Comparison of ENCODE assay signal across 8 cellular contexts in the genomic region with DNA sequence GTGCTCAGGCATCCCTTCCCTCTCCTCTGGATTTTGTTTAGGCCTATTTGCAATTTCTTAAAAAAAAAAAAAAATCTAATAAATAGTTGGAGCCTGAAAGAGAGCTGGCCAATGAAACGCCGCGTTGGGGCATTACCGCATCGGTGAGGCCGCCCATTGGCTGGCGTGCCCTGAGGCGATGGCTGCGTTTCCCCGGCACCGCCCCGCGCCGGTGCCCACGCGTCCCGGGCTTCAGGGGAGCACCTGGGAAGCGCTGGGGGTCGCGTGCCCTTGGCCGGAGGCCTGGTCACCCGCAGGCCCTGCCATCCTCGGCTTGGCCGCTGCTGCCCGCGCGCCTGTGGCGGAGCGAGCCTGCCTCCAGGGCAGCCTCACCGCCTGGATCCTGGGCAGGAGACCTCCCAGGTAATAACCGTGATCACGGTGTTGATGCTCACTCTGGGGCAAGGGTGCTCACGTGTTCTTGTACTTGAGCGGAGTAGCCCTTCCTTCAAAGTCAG.
A peak's percentile ranks its signal among the peaks of the same experiment; 100 is the strongest.
DNase-seq lines count a peak whose midpoint lies in the region; ATAC-seq, FAIRE-seq and TF ChIP-seq lines count a peak whose summit lies in the region.

No MANE protein-coding gene starts in this region.

- TF ChIP-seq POLR2A in GM12892 (IDR thresholded peaks at IDR 0.05; ENCODE audit: low read depth, low read length) (no peak), H1 (IDR thresholded peaks at IDR 0.05; ENCODE audit: control extremely low read depth in 1 of 2, low read depth in 2 of 2, low read length in 2 of 2) (peak in 1 of 2 experiments; percentile 68; a peak in 1 of 3 replicates)

- no peaks in the 10 kb centered on the region for H3K79me1 ChIP-seq in H1 (ENCODE audit: low read depth, low read length)

- peak overlapping the region; percentile 87 for H4K91ac ChIP-seq in H1 (replicated peaks; ENCODE audit: insufficient read length, low read length)

- H3K4me2 ChIP-seq in H1 (ENCODE audit: insufficient read depth in 1 of 2, low read depth in 2 of 2, low read length in 2 of 2), result peak overlapping the region; percentile 61 to 80

- peak; percentile 61 for DNase-seq in GM12892 (ENCODE audit: insufficient read length)
- peak; percentile 87 for DNase-seq in activated CD8-positive, alpha-beta memory T cell treated with anti-CD3 and anti-CD28 coated beads for 24 hours
- peak; percentile 38 to 90 for DNase-seq in H1 (ENCODE audit: low read depth in 1 of 2, low spot score in 2 of 2)
- DNase-seq in mucosa of descending colon, result peak; percentile 74 to 82 (median 78)
- peak; percentile 45 to 67 for DNase-seq in stimulated activated CD8-positive, alpha-beta memory T cell treated with anti-CD3 and anti-CD28 coated beads, Interleukin-15, amount 100 ng/mL, for 48 hours (ENCODE audit: low read depth in 2 of 2)
- no peak for DNase-seq in NCI-H2107 (lab: John Stamatoyannopoulos, UW)

- H3K14ac ChIP-seq in H1 (ENCODE audit: insufficient read length), result no peak overlapping the region

- peak overlapping the region; percentile 90; the same call in 1 of the 2 replicates for H2BK20ac ChIP-seq in H1 (ENCODE audit: low read length)

- CTCF ChIA-PET in H1 (lab: Charles Lee; ENCODE audit: partially characterized antibody), result interaction anchor here (0.6 to 0.9 kb wide), 2 partner anchors 18 to 30 kb away, joined by 3 to 5 read pairs; no protein-coding TSS in a partner anchor

- peaks cover 4% of the 10 kb centered on the region; the same call in 1 of the 2 replicates for H3K23me2 ChIP-seq in H1 (ENCODE audit: low read depth, low read length)

- peak overlapping the region; percentile 76 for H3K4me3 ChIP-seq in HUES6 (ENCODE audit: low read depth, low read length)
- peak overlapping the region; percentile 41 to 59 (median 52) for H3K4me3 ChIP-seq in H1 (ENCODE audit: extremely low read depth in 1 of 4, insufficient read depth in 2 of 4, low read depth in 3 of 4, low read length in 4 of 4)
- no peak overlapping the region for H3K4me3 ChIP-seq in mucosa of descending colon

- no peaks in the 10 kb centered on the region for H3K79me2 ChIP-seq in H1 (ENCODE audit: control insufficient read depth in 1 of 2, insufficient read depth in 2 of 2, low read length in 2 of 2)

- H2AFZ ChIP-seq in H1 (ENCODE audit: low read length), result peak overlapping the region; percentile 88

- no peak overlapping the region for H2AK5ac ChIP-seq in H1 (ENCODE audit: low read depth, low read length)

- POLR2A ChIA-PET in H1 (lab: Charles Lee; ENCODE audit: partially characterized antibody), result interaction anchor here (0.6 to 1.6 kb wide), 8 partner anchors 10 to 695 kb away, joined by 3 to 5 read pairs (median 4); no protein-coding TSS in a partner anchor

- H2BK15ac ChIP-seq in H1 (ENCODE audit: low read length), result peak overlapping the region; percentile 95

- intact Hi-C loops in mucosa of descending colon (cut with DNase I, micrococcal nuclease), result no loop called here

- ATAC-seq in mucosa of descending colon (peak; percentile 94), GM18520 (IDR thresholded peaks at IDR 0.05; ENCODE audit: unreplicated experiment) (no peak)

- H3K27ac ChIP-seq in HUES6 (ENCODE audit: low read depth, low read length), result no peak overlapping the region
- H3K27ac ChIP-seq in H1 (ENCODE audit: low read depth, low read length), result 0 out of 2 replicates have a peak overlapping the region, but pooled peaks have one; percentile 49

- H4K20me1 ChIP-seq in H1 (replicated peaks in 1 of 2; ENCODE audit: control insufficient read depth in 1 of 2, insufficient read depth in 2 of 2, low read length in 2 of 2), result peaks cover 0 to 6% of the 10 kb centered on the region in 2 experiments

- TF ChIP-seq CTCF in H1 (IDR thresholded peaks at IDR 0.05; ENCODE audit: control extremely low read depth in 1 of 3, insufficient read depth in 1 of 3, low read depth in 1 of 3, low read length in 3 of 3) (no peak), mucosa of descending colon (IDR thresholded peaks at IDR 0.05) (no peak)

- no peak overlapping the region for H2BK5ac ChIP-seq in H1 (ENCODE audit: low read depth, low read length)

- H3K56ac ChIP-seq in H1 (replicated peaks; ENCODE audit: insufficient read length, low read depth, low read length), result peak overlapping the region; percentile 14

- FAIRE-seq in GM12892 (lab: Jason Lieb, UNC) (peak; percentile 78), H1 (lab: Jason Lieb, UNC) (peak; percentile 72)

- TF ChIP-seq EP300 in H1 (IDR thresholded peaks at IDR 0.05; ENCODE audit: borderline replicate concordance in 1 of 2, low read depth in 2 of 2, low read length in 2 of 2), result no peak

- H3K9me3 ChIP-seq in HUES6 (ENCODE audit: control insufficient read depth, insufficient read depth, low read depth, low read length), result no peaks in the 10 kb centered on the region
- H3K9me3 ChIP-seq in H1 (ENCODE audit: insufficient read depth in 2 of 2, low read depth in 1 of 2, low read length in 1 of 2), result 0 out of 4 replicates have a peak, but pooled peaks cover 0 to 3% of the 10 kb centered on the region in 2 experiments
- H3K9me3 ChIP-seq in mucosa of descending colon, result no peaks in the 10 kb centered on the region

- WGBS in H1 (ENCODE audit: extremely low coverage in 1 of 2, insufficient coverage in 1 of 2, insufficient read length in 1 of 2, insufficient replicate concordance in 2 of 2, low coverage in 1 of 2, low lambda C conversion rate in 2 of 2, missing lambda C conversion rate in 1 of 2), 2 experiments, result 1% methylated on average over 28 of the region's 34 CpGs; no CpG with 5 or more reads in 1 of the 2 experiments

- H4K5ac ChIP-seq in H1 (ENCODE audit: insufficient read length, low read depth, low read length), result no peak overlapping the region

- H2BK120ac ChIP-seq in H1 (replicated peaks; ENCODE audit: low read depth, low read length), result no peak overlapping the region

- H3K4ac ChIP-seq in H1 (replicated peaks; ENCODE audit: insufficient read length, low read depth, low read length), result no peak overlapping the region

- no peak overlapping the region for H3K23ac ChIP-seq in H1 (ENCODE audit: insufficient read length)

- peaks cover 90% of the 10 kb centered on the region for H3K27me3 ChIP-seq in HUES6 (ENCODE audit: control insufficient read depth, insufficient read depth, low read length)
- peaks cover 35 to 70% (median 60%) of the 10 kb centered on the region in 4 experiments for H3K27me3 ChIP-seq in H1 (replicated peaks in 1 of 4; ENCODE audit: control insufficient read depth in 3 of 4, extremely low read depth in 1 of 4, insufficient read depth in 3 of 4, low read length in 3 of 4)

- no peaks in the 10 kb centered on the region for H3K36me3 ChIP-seq in HUES6 (ENCODE audit: control insufficient read depth, insufficient read depth, low read length)
- H3K36me3 ChIP-seq in H1 (ENCODE audit: control insufficient read depth in 2 of 4, insufficient read depth in 4 of 4, low read length in 3 of 4), result no peaks in the 10 kb centered on the region
- no peaks in the 10 kb centered on the region for H3K36me3 ChIP-seq in mucosa of descending colon (ENCODE audit: low read depth)

- peak overlapping the region; percentile 76 for H2BK12ac ChIP-seq in H1 (ENCODE audit: low read depth, low read length)

- H3K18ac ChIP-seq in H1 (ENCODE audit: extremely low read depth, low read length), result peak overlapping the region; percentile 52; the same call in 1 of the 2 replicates

- H4K8ac ChIP-seq in H1 (ENCODE audit: extremely low read depth, insufficient read depth, low read length), result peak overlapping the region; percentile 94; the same call in 1 of the 2 replicates

- peaks cover 14% of the 10 kb centered on the region for H3K4me1 ChIP-seq in HUES6 (ENCODE audit: control insufficient read depth, insufficient read depth, low read length)
- H3K4me1 ChIP-seq in H1 (replicated peaks in 1 of 4; ENCODE audit: control insufficient read depth in 3 of 4, insufficient read depth in 4 of 4, low read length in 3 of 4), result peaks cover 1 to 20% (median 10%) of the 10 kb centered on the region in 4 experiments; a peak in 6 of 7 replicates
- H3K4me1 ChIP-seq in mucosa of descending colon (ENCODE audit: low read depth), result no peaks in the 10 kb centered on the region

- H3K9ac ChIP-seq in HUES6 (ENCODE audit: low read length) (peak overlapping the region; percentile 74), H1 (replicated peaks in 1 of 4; ENCODE audit: extremely low read depth in 1 of 4, low read depth in 3 of 4, low read length in 3 of 4) (peak overlapping the region in 3 of 4 experiments; percentile 25 to 50 (median 43); a peak in 3 of 7 replicates)

- TF ChIP-seq RAD21 in H1 (IDR thresholded peaks at IDR 0.05 in 1 of 2, conservative IDR thresholded peaks at IDR 0.05 in 1 of 2; ENCODE audit: low read depth in 2 of 2, low read length in 2 of 2), result no peak

TF ChIP-seq in H1, 55 proteins besides CTCF, POLR2A, EP300 and RAD21 (continues in another document):
- TF ChIP-seq, protein P1, sequence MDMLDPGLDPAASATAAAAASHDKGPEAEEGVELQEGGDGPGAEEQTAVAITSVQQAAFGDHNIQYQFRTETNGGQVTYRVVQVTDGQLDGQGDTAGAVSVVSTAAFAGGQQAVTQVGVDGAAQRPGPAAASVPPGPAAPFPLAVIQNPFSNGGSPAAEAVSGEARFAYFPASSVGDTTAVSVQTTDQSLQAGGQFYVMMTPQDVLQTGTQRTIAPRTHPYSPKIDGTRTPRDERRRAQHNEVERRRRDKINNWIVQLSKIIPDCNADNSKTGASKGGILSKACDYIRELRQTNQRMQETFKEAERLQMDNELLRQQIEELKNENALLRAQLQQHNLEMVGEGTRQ (IDR thresholded peaks at IDR 0.05; ENCODE audit: low read length), result 0 out of 2 replicates have a peak, but pooled peaks have one; percentile 36
- no peak for TF ChIP-seq FOSL1 (IDR thresholded peaks at IDR 0.05; ENCODE audit: insufficient read depth, low read depth, low read length)
- TF ChIP-seq, protein P2, sequence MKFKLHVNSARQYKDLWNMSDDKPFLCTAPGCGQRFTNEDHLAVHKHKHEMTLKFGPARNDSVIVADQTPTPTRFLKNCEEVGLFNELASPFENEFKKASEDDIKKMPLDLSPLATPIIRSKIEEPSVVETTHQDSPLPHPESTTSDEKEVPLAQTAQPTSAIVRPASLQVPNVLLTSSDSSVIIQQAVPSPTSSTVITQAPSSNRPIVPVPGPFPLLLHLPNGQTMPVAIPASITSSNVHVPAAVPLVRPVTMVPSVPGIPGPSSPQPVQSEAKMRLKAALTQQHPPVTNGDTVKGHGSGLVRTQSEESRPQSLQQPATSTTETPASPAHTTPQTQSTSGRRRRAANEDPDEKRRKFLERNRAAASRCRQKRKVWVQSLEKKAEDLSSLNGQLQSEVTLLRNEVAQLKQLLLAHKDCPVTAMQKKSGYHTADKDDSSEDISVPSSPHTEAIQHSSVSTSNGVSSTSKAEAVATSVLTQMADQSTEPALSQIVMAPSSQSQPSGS (IDR thresholded peaks at IDR 0.05; ENCODE audit: low read length), result peak; percentile 97
- no peak for TF ChIP-seq SIX5 (IDR thresholded peaks at IDR 0.05; ENCODE audit: low read depth, low read length)
- TF ChIP-seq, protein P3, sequence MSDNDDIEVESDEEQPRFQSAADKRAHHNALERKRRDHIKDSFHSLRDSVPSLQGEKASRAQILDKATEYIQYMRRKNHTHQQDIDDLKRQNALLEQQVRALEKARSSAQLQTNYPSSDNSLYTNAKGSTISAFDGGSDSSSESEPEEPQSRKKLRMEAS (IDR thresholded peaks at IDR 0.05), result peak; percentile 84
- TF ChIP-seq SP4 (IDR thresholded peaks at IDR 0.05; ENCODE audit: low read length), result no peak
- TF ChIP-seq POLR2AphosphoS5 (IDR thresholded peaks at IDR 0.05; ENCODE audit: low read depth, low read length), result peak; percentile 33; the same call in 1 of the 2 replicates
